In genomic region chr2:239252433-239253200, GRCh38 we compare ENCODE assay signal across 9 cellular contexts.
DNase-seq lines count a peak whose midpoint lies in the region; ATAC-seq lines count a peak whose summit lies in the region.
"Had no signal": no experiment of that assay in that cellular context is flagged by ENCODE, and none has a peak within 500 bp of the region (broad histone marks: within the 10 kb centered on the region; RNA-seq: fewer than 3 reads in every experiment).

No MANE protein-coding gene starts in this region.

- intact Hi-C loops in activated T-helper 1 cell treated with anti-CD3 and anti-CD28 coated beads, Interleukin-12 subunit alpha, Interleukin-12 subunit beta, Interleukin-2, Interleukin-4 antibody, amounts not matched to agents 30 ng/mL and 10 ng/mL and 1 ng/mL, durations not matched to agents 14 hours and 24 hours and 36 hours (cut with micrococcal nuclease): no loop called here

- no peak overlapping the region for H3K27ac Mint-ChIP-seq in activated T-helper 1 cell treated with anti-CD3 and anti-CD28 coated beads, Interleukin-12 subunit alpha, Interleukin-12 subunit beta, Interleukin-2, Interleukin-4 antibody, amounts not matched to agents 30 ng/mL and 10 ng/mL and 1 ng/mL, durations not matched to agents 14 hours and 24 hours and 36 hours

- H3K27ac ChIP-seq in caudate nucleus (ENCODE audit: low read depth, low read length): peak overlapping the region; percentile 54

- DNase-seq in AML-193 (lab: John Stamatoyannopoulos, UW) (peak; percentile 74 to 76), caudate nucleus (lab: John Stamatoyannopoulos, UW) (peak in 9 of 61 donors; percentile 19 to 75 (median 41)), NCI-H1105 treated with DMSO at 0.1 percent for 48 hours (lab: John Stamatoyannopoulos, UW) (no peak), NCI-H69 (lab: John Stamatoyannopoulos, UW) (no peak)
- DNase-seq in activated T-helper 1 cell treated with anti-CD3 and anti-CD28 coated beads, Interleukin-12 subunit alpha, Interleukin-12 subunit beta, Interleukin-2, Interleukin-4 antibody, amounts not matched to agents 30 ng/mL and 10 ng/mL and 1 ng/mL, durations not matched to agents 14 hours and 24 hours and 36 hours (ENCODE audit: low spot score): no peak
- DNase-seq: cortex of kidney had no signal

- no peak overlapping the region for H3K4me3 Mint-ChIP-seq in activated T-helper 1 cell treated with anti-CD3 and anti-CD28 coated beads, Interleukin-12 subunit alpha, Interleukin-12 subunit beta, Interleukin-2, Interleukin-4 antibody, amounts not matched to agents 30 ng/mL and 10 ng/mL and 1 ng/mL, durations not matched to agents 14 hours and 24 hours and 36 hours

- peaks cover 44% of the 10 kb centered on the region for H3K36me3 Mint-ChIP-seq in activated T-helper 1 cell treated with anti-CD3 and anti-CD28 coated beads, Interleukin-12 subunit alpha, Interleukin-12 subunit beta, Interleukin-2, Interleukin-4 antibody, amounts not matched to agents 30 ng/mL and 10 ng/mL and 1 ng/mL, durations not matched to agents 14 hours and 24 hours and 36 hours (ENCODE audit: low read depth)

- H3K4me3 ChIP-seq in mononuclear cell (ENCODE audit: low read length): peak overlapping the region; percentile 3

- peaks cover 4% of the 10 kb centered on the region for H3K9me3 Mint-ChIP-seq in activated T-helper 1 cell treated with anti-CD3 and anti-CD28 coated beads, Interleukin-12 subunit alpha, Interleukin-12 subunit beta, Interleukin-2, Interleukin-4 antibody, amounts not matched to agents 30 ng/mL and 10 ng/mL and 1 ng/mL, durations not matched to agents 14 hours and 24 hours and 36 hours

- ATAC-seq in HG03025 (IDR thresholded peaks at IDR 0.05; ENCODE audit: low FRiP score, unreplicated experiment) (peak; percentile 25), GM21619 (IDR thresholded peaks at IDR 0.05; ENCODE audit: unreplicated experiment) (no peak)

- H3K27me3 Mint-ChIP-seq in activated T-helper 1 cell treated with anti-CD3 and anti-CD28 coated beads, Interleukin-12 subunit alpha, Interleukin-12 subunit beta, Interleukin-2, Interleukin-4 antibody, amounts not matched to agents 30 ng/mL and 10 ng/mL and 1 ng/mL, durations not matched to agents 14 hours and 24 hours and 36 hours (ENCODE audit: insufficient read depth): peaks cover 2% of the 10 kb centered on the region

- H3K9me3 ChIP-seq in mononuclear cell (ENCODE audit: low read depth, low read length): no peaks in the 10 kb centered on the region

- H3K4me1 Mint-ChIP-seq in activated T-helper 1 cell treated with anti-CD3 and anti-CD28 coated beads, Interleukin-12 subunit alpha, Interleukin-12 subunit beta, Interleukin-2, Interleukin-4 antibody, amounts not matched to agents 30 ng/mL and 10 ng/mL and 1 ng/mL, durations not matched to agents 14 hours and 24 hours and 36 hours (ENCODE audit: low read depth): peaks cover 77% of the 10 kb centered on the region

- no peaks in the 10 kb centered on the region for H3K27me3 ChIP-seq in mononuclear cell (ENCODE audit: insufficient read depth, low read length)

- peaks cover 83% of the 10 kb centered on the region for H3K4me1 ChIP-seq in mononuclear cell (ENCODE audit: insufficient read depth, low read length)

Comparison
In these comparisons a context has a peak if more than half of its experiments do, and no peak if none do; other contexts are left out.
1. DNase-seq: peak in AML-193 (2 of 2); none in NCI-H1105 treated with DMSO at 0.1 percent for 48 hours (single experiment), NCI-H69 (single experiment) and activated T-helper 1 cell treated with anti-CD3 and anti-CD28 coated beads, Interleukin-12 subunit alpha, Interleukin-12 subunit beta, Interleukin-2, Interleukin-4 antibody, amounts not matched to agents 30 ng/mL and 10 ng/mL and 1 ng/mL, durations not matched to agents 14 hours and 24 hours and 36 hours (single experiment).